9 cellular contexts compared by ENCODE assay signal in the genomic region with DNA sequence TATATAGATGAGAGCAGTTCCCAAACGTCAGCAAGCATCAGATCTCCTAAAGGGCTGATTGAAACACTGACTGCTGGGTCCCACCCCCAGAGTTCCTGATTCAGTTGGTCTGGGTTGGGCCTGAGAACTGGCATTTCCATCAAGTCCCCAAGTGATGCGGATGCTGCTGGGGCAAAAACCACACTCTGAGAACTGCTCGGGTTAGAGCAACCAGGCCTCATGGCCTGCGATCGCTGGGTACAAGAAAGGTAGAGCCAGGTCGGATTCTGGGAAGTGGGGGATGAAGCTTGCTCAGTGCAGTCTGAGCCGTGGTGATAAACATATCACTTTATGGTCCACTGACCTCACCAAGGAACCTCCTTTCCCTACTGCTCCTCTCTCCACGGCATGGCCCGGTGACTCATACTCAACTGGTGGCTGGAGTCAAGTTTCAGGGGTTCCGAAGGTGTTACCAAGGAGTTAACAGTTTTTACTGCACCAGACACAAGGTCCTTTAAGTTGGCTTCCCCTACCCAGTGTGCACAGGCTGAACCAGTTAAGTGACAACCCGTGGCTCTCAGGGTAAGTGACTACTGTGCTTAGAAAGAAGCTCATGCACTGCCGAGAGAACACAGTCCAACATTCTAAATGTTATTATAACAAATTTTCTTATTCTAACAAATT.
DNase-seq lines count a peak whose midpoint lies in the region; ATAC-seq, FAIRE-seq and TF ChIP-seq lines count a peak whose summit lies in the region.
"Had no signal": no experiment of that assay in that cellular context is flagged by ENCODE, and none has a peak within 500 bp of the region (broad histone marks: within the 10 kb centered on the region; RNA-seq: fewer than 3 reads in every experiment).

No MANE protein-coding gene starts in this region.

- peaks cover 13 to 52% (median 40%) of the 10 kb centered on the region in 4 donors for H3K4me1 ChIP-seq in liver (ENCODE audit: control insufficient read depth in 4 of 4, insufficient read depth in 4 of 4, low read length in 3 of 4)
- H3K4me1 ChIP-seq in uterus, result peaks cover 6 to 14% of the 10 kb centered on the region in 2 donors

- TF ChIP-seq CTCF in liver (IDR thresholded peaks at IDR 0.05; ENCODE audit: low read depth, low read length, missing input control) (no peak), uterus (IDR thresholded peaks at IDR 0.05) (no peak)

- peaks cover 57% of the 10 kb centered on the region for H3K36me3 Mint-ChIP-seq in activated T-helper 2 cell treated with anti-CD3 and anti-CD28 coated beads, Interferon-gamma antibody, Interleukin-2, Interleukin-4, amounts not matched to agents 10 μg/mL and 5 μg/mL and 100 μg/mL, durations not matched to agents 14 hours and 24 hours and 36 hours (ENCODE audit: low read depth)

- WGBS in liver, result 83% methylated on average over 12 of the region's 12 CpGs

- DNase-seq in DMS53 (lab: John Stamatoyannopoulos, UW) (peak; percentile 67), uterus (peak; percentile 57 to 82), T-helper 9 cell (no peak), GM19239 (ENCODE audit: insufficient read length, low spot score) (no peak)
- DNase-seq in activated T-helper 2 cell treated with anti-CD3 and anti-CD28 coated beads, Interferon-gamma antibody, Interleukin-2, Interleukin-4, amounts not matched to agents 10 μg/mL and 5 μg/mL and 100 μg/mL, durations not matched to agents 14 hours and 24 hours and 36 hours (ENCODE audit: low spot score), result no peak
- no peak for DNase-seq in activated effector memory CD4-positive, alpha-beta T cell treated with anti-CD3 and anti-CD28 coated beads, Interleukin-2, amount 50 U/mL, for 16 hours

- H3K27me3 Mint-ChIP-seq in activated T-helper 2 cell treated with anti-CD3 and anti-CD28 coated beads, Interferon-gamma antibody, Interleukin-2, Interleukin-4, amounts not matched to agents 10 μg/mL and 5 μg/mL and 100 μg/mL, durations not matched to agents 14 hours and 24 hours and 36 hours (ENCODE audit: low read depth), result no peaks in the 10 kb centered on the region

- H3K4me1 Mint-ChIP-seq in activated T-helper 2 cell treated with anti-CD3 and anti-CD28 coated beads, Interferon-gamma antibody, Interleukin-2, Interleukin-4, amounts not matched to agents 10 μg/mL and 5 μg/mL and 100 μg/mL, durations not matched to agents 14 hours and 24 hours and 36 hours (ENCODE audit: low read depth), result peaks cover 58% of the 10 kb centered on the region

- no peak for TF ChIP-seq RAD21 in liver (IDR thresholded peaks at IDR 0.05)

- H3K4me3 Mint-ChIP-seq in activated T-helper 2 cell treated with anti-CD3 and anti-CD28 coated beads, Interferon-gamma antibody, Interleukin-2, Interleukin-4, amounts not matched to agents 10 μg/mL and 5 μg/mL and 100 μg/mL, durations not matched to agents 14 hours and 24 hours and 36 hours (ENCODE audit: low read depth), result no peak overlapping the region

- ATAC-seq in HG03442 (IDR thresholded peaks at IDR 0.05; ENCODE audit: unreplicated experiment), result peak; percentile 62

- no peak for TF ChIP-seq POLR2A in uterus (IDR thresholded peaks at IDR 0.05)

- H3K27me3 ChIP-seq in liver (ENCODE audit: control insufficient read depth in 4 of 4, insufficient read depth in 4 of 4, low read length in 3 of 4), result no peaks in the 10 kb centered on the region
- H3K27me3 ChIP-seq in uterus, result no peaks in the 10 kb centered on the region

- H3K9me3 ChIP-seq in liver (ENCODE audit: control insufficient read depth in 4 of 4, low read length in 3 of 4) (no peaks in the 10 kb centered on the region), uterus (no peaks in the 10 kb centered on the region)

- FAIRE-seq in GM19239 (lab: Jason Lieb, UNC), result no peak

- H3K36me3 ChIP-seq in liver (ENCODE audit: control insufficient read depth in 4 of 4, insufficient read depth in 3 of 4, low read depth in 1 of 4, low read length in 3 of 4) (peaks cover 0 to 6% (median 3%) of the 10 kb centered on the region in 4 donors), uterus (no peaks in the 10 kb centered on the region)

- intact Hi-C loops in activated T-helper 2 cell treated with anti-CD3 and anti-CD28 coated beads, Interferon-gamma antibody, Interleukin-2, Interleukin-4, amounts not matched to agents 10 μg/mL and 5 μg/mL and 100 μg/mL, durations not matched to agents 14 hours and 24 hours and 36 hours (cut with micrococcal nuclease), result loop anchor here (1.0 kb wide), 3 partner anchors 19 to 35 kb away; no protein-coding TSS in a partner anchor
- intact Hi-C loops in uterus (cut with DNase I; ENCODE audit: low total_unique reads), result no loop called here

- H3K27ac ChIP-seq in liver (ENCODE audit: low read depth in 1 of 2, low read length in 2 of 2) (peak overlapping the region; percentile 6 to 70), uterus (peak overlapping the region; percentile 91 to 97)
- H3K27ac ChIP-seq: HL-60 had no signal

- H3K9me3 Mint-ChIP-seq in activated T-helper 2 cell treated with anti-CD3 and anti-CD28 coated beads, Interferon-gamma antibody, Interleukin-2, Interleukin-4, amounts not matched to agents 10 μg/mL and 5 μg/mL and 100 μg/mL, durations not matched to agents 14 hours and 24 hours and 36 hours, result no peaks in the 10 kb centered on the region

- H3K27ac Mint-ChIP-seq in activated T-helper 2 cell treated with anti-CD3 and anti-CD28 coated beads, Interferon-gamma antibody, Interleukin-2, Interleukin-4, amounts not matched to agents 10 μg/mL and 5 μg/mL and 100 μg/mL, durations not matched to agents 14 hours and 24 hours and 36 hours, result peak overlapping the region; percentile 75

- H3K9ac ChIP-seq in liver (ENCODE audit: low read depth in 1 of 2, low read length in 2 of 2), result no peak overlapping the region

- H3K4me3 ChIP-seq in liver (ENCODE audit: low read depth in 1 of 3, low read length in 3 of 3), result no peak overlapping the region
- no peak overlapping the region for H3K4me3 ChIP-seq in uterus

TF ChIP-seq in liver, 16 proteins besides CTCF, POLR2A, EP300 and RAD21:
- no peak for TF ChIP-seq HNF4G (IDR thresholded peaks at IDR 0.05)
- no peak for TF ChIP-seq HNF4A (conservative IDR thresholded peaks at IDR 0.05)
- no peak for TF ChIP-seq EGR1 (IDR thresholded peaks at IDR 0.05; ENCODE audit: low read depth in 2 of 2)
- no peak for TF ChIP-seq RXRA (IDR thresholded peaks at IDR 0.05)
- TF ChIP-seq, protein P1, sequence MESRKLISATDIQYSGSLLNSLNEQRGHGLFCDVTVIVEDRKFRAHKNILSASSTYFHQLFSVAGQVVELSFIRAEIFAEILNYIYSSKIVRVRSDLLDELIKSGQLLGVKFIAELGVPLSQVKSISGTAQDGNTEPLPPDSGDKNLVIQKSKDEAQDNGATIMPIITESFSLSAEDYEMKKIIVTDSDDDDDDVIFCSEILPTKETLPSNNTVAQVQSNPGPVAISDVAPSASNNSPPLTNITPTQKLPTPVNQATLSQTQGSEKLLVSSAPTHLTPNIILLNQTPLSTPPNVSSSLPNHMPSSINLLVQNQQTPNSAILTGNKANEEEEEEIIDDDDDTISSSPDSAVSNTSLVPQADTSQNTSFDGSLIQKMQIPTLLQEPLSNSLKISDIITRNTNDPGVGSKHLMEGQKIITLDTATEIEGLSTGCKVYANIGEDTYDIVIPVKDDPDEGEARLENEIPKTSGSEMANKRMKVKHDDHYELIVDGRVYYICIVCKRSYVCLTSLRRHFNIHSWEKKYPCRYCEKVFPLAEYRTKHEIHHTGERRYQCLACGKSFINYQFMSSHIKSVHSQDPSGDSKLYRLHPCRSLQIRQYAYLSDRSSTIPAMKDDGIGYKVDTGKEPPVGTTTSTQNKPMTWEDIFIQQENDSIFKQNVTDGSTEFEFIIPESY (IDR thresholded peaks at IDR 0.05), result no peak
- no peak for TF ChIP-seq FOXA2 (IDR thresholded peaks at IDR 0.05)
- TF ChIP-seq, protein P2, sequence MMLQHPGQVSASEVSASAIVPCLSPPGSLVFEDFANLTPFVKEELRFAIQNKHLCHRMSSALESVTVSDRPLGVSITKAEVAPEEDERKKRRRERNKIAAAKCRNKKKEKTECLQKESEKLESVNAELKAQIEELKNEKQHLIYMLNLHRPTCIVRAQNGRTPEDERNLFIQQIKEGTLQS (IDR thresholded peaks at IDR 0.05), result no peak
- no peak for TF ChIP-seq FOXA1 (IDR thresholded peaks at IDR 0.05)
- no peak for TF ChIP-seq SP1 (IDR thresholded peaks at IDR 0.05)
- TF ChIP-seq TAF1 (conservative IDR thresholded peaks at IDR 0.05), result no peak
- TF ChIP-seq NR2F2 (IDR thresholded peaks at IDR 0.05), result no peak
- TF ChIP-seq JUND (IDR thresholded peaks at IDR 0.05), result no peak

Comparison
In these comparisons a context has a peak if more than half of its experiments do, and no peak if none do; other contexts are left out.
1. DNase-seq: peak in DMS53 (single experiment) and uterus (2 of 2); none in activated T-helper 2 cell treated with anti-CD3 and anti-CD28 coated beads, Interferon-gamma antibody, Interleukin-2, Interleukin-4, amounts not matched to agents 10 μg/mL and 5 μg/mL and 100 μg/mL, durations not matched to agents 14 hours and 24 hours and 36 hours (single experiment), T-helper 9 cell (single experiment), activated effector memory CD4-positive, alpha-beta T cell treated with anti-CD3 and anti-CD28 coated beads, Interleukin-2, amount 50 U/mL, for 16 hours (single experiment) and GM19239 (single experiment).